Comparison of ENCODE assay signal across 8 cellular contexts in the genomic region with DNA sequence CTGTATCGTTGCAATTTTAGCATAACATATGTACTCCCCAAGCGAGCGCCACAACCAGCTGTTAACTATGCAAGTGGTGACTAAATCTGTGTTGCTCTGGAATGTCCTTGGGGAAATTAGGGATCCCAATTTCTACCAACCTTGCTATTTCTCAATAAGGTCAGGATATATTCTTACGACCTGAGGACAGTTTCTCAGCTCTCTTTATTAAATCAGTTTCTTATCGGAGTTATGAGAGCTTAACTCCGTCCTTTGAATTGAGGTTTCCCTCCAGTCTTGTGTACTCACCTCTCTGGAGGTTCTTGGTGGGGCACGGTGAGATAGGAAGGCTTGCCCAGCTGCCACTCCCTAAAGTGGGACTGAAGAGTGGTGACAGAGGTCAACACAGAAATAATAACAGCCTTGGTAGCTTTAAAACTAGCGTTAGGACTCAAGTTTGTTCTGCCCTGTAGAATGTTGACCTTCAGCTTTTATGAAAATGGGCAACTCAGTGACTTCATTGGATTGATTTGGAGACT. TPM values are rescaled to one million over a fixed set of nuclear protein-coding genes. Genes with fewer than 3 reads are reported as not detected.
A peak's percentile ranks its signal among the peaks of the same experiment; 100 is the strongest.
DNase-seq lines count a peak whose midpoint lies in the region; ATAC-seq, FAIRE-seq and TF ChIP-seq lines count a peak whose summit lies in the region.

No MANE protein-coding gene starts in this region.

- H3K4me1 ChIP-seq in keratinocyte (ENCODE audit: control insufficient read depth, extremely low read depth, insufficient read depth, low read length), result peaks cover 18% of the 10 kb centered on the region
- H3K4me1 ChIP-seq in suprapubic skin, result peaks cover 30% of the 10 kb centered on the region

- H3K27ac Mint-ChIP-seq in activated CD4-positive, alpha-beta T cell treated with anti-CD3 and anti-CD28 coated beads, Interleukin-2, amount 10 ng/mL, durations not matched to agents 24 days and 14 days, result peak overlapping the region; percentile 92
- peak overlapping the region; percentile 100 for H3K27ac Mint-ChIP-seq in activated T-helper 17 cell treated with anti-CD3 and anti-CD28 coated beads, Interleukin-2, amount 50 U/mL, for 72 hours

- no peak overlapping the region for H2AFZ ChIP-seq in keratinocyte (ENCODE audit: control insufficient read depth, low read length)

- 11% methylated on average over 8 of the region's 8 CpGs for WGBS in suprapubic skin

- H3K27me3 Mint-ChIP-seq in activated CD4-positive, alpha-beta T cell treated with anti-CD3 and anti-CD28 coated beads, Interleukin-2, amount 10 ng/mL, durations not matched to agents 24 days and 14 days, result peaks cover 6% of the 10 kb centered on the region
- H3K27me3 Mint-ChIP-seq in activated T-helper 17 cell treated with anti-CD3 and anti-CD28 coated beads, Interleukin-2, amount 50 U/mL, for 72 hours, result no peaks in the 10 kb centered on the region

- H3K36me3 Mint-ChIP-seq in activated CD4-positive, alpha-beta T cell treated with anti-CD3 and anti-CD28 coated beads, Interleukin-2, amount 10 ng/mL, durations not matched to agents 24 days and 14 days (ENCODE audit: low read depth), result peaks cover 67% of the 10 kb centered on the region
- peaks cover 95% of the 10 kb centered on the region for H3K36me3 Mint-ChIP-seq in activated T-helper 17 cell treated with anti-CD3 and anti-CD28 coated beads, Interleukin-2, amount 50 U/mL, for 72 hours (ENCODE audit: low read depth)

- ATAC-seq in activated T-helper 17 cell treated with anti-CD3 and anti-CD28 coated beads, Interleukin-2, amount 50 U/mL, for 72 hours (replicated peaks), result no peak
- ATAC-seq in HG02759 (IDR thresholded peaks at IDR 0.05; ENCODE audit: unreplicated experiment), result no peak

- no peak for FAIRE-seq in keratinocyte (lab: Jason Lieb, UNC)

- dilution Hi-C loops in keratinocyte (cut with MboI; ENCODE audit: extremely low pct_ligation_motif_present, low sequenced_read_pairs), result no loop called here

- H3K9ac ChIP-seq in keratinocyte (ENCODE audit: control insufficient read depth, extremely low read depth, insufficient read depth, low read length), result peak overlapping the region; percentile 98

- H3K4me3 ChIP-seq in keratinocyte (ENCODE audit: control insufficient read depth in 2 of 3, extremely low read depth in 1 of 3, insufficient read depth in 2 of 3, low read depth in 1 of 3, low read length in 3 of 3) (peak overlapping the region; percentile 63 to 75 (median 75)), suprapubic skin (peak overlapping the region; percentile 90)

- peak; percentile 69 for DNase-seq in activated CD4-positive, alpha-beta T cell treated with anti-CD3 and anti-CD28 coated beads, Interleukin-2, amount 10 ng/mL, durations not matched to agents 24 days and 14 days
- no peak for DNase-seq in activated CD4-positive, alpha-beta T cell treated with anti-CD3 and anti-CD28 coated beads for 4 hours
- DNase-seq in keratinocyte (ENCODE audit: low read depth, low spot score) (no peak), suprapubic skin (ENCODE audit: low spot score in 2 of 2) (no peak), AG08396 (ENCODE audit: low spot score) (no peak)
- DNase-seq in stimulated activated CD4-positive, alpha-beta T cell treated with anti-CD3 and anti-CD28 coated beads, Interleukin-4, amount 100 ng/mL, for 24 hours, result no peak

- peak overlapping the region; percentile 94 for H3K4me2 ChIP-seq in keratinocyte (ENCODE audit: control insufficient read depth, extremely low read depth, insufficient read depth, low read depth, low read length)

- H3K27ac ChIP-seq in keratinocyte (ENCODE audit: control insufficient read depth, insufficient read depth, low read length) (peak overlapping the region; percentile 97), suprapubic skin (peak overlapping the region; percentile 98)

- H3K36me3 ChIP-seq in keratinocyte (ENCODE audit: control insufficient read depth in 2 of 2, extremely low read depth in 1 of 2, insufficient read depth in 2 of 2, low read length in 2 of 2), result peaks cover 16 to 32% of the 10 kb centered on the region in 2 experiments
- peaks cover 49% of the 10 kb centered on the region for H3K36me3 ChIP-seq in suprapubic skin

- no peak for TF ChIP-seq EP300 in suprapubic skin (IDR thresholded peaks at IDR 0.05)

- peaks cover 3% of the 10 kb centered on the region for H4K20me1 ChIP-seq in keratinocyte (ENCODE audit: control insufficient read depth, extremely low read depth, insufficient read depth, low read length)

- TF ChIP-seq CTCF in keratinocyte (optimal IDR thresholded peaks at IDR 0.05 in 1 of 3, IDR thresholded peaks at IDR 0.05 in 1 of 3, conservative IDR thresholded peaks at IDR 0.05 in 1 of 3; ENCODE audit: extremely low read depth in 1 of 3, insufficient read depth in 2 of 3, low read length in 3 of 3) (no peak), suprapubic skin (IDR thresholded peaks at IDR 0.05) (no peak)

- H3K9me3 ChIP-seq in keratinocyte (ENCODE audit: control insufficient read depth, low read depth, low read length) (no peaks in the 10 kb centered on the region), suprapubic skin (no peaks in the 10 kb centered on the region)

- H3K27me3 ChIP-seq in keratinocyte (ENCODE audit: control insufficient read depth, extremely low read depth, insufficient read depth, low read length), result no peaks in the 10 kb centered on the region
- no peaks in the 10 kb centered on the region for H3K27me3 ChIP-seq in suprapubic skin

- H3K4me3 Mint-ChIP-seq in activated CD4-positive, alpha-beta T cell treated with anti-CD3 and anti-CD28 coated beads, Interleukin-2, amount 10 ng/mL, durations not matched to agents 24 days and 14 days, result peak overlapping the region; percentile 90
- peak overlapping the region; percentile 94 for H3K4me3 Mint-ChIP-seq in activated T-helper 17 cell treated with anti-CD3 and anti-CD28 coated beads, Interleukin-2, amount 50 U/mL, for 72 hours

- peaks cover 3% of the 10 kb centered on the region for H3K9me1 ChIP-seq in keratinocyte (ENCODE audit: control insufficient read depth, extremely low read depth, insufficient read depth, low read length)

- H3K9me3 Mint-ChIP-seq in activated CD4-positive, alpha-beta T cell treated with anti-CD3 and anti-CD28 coated beads, Interleukin-2, amount 10 ng/mL, durations not matched to agents 24 days and 14 days, result no peaks in the 10 kb centered on the region
- no peaks in the 10 kb centered on the region for H3K9me3 Mint-ChIP-seq in activated T-helper 17 cell treated with anti-CD3 and anti-CD28 coated beads, Interleukin-2, amount 50 U/mL, for 72 hours

- intact Hi-C loops in activated CD4-positive, alpha-beta T cell treated with anti-CD3 and anti-CD28 coated beads, Interleukin-2, amount 10 ng/mL, durations not matched to agents 24 days and 14 days (cut with micrococcal nuclease), result loop anchor here (5.0 to 10.0 kb wide), 3 partner anchors 194 to 554 kb away; partner anchors contain the start of genes CCHCR1, POLR1H, PPP1R11 and TCF19

- peaks cover 33% of the 10 kb centered on the region for H3K4me1 Mint-ChIP-seq in activated CD4-positive, alpha-beta T cell treated with anti-CD3 and anti-CD28 coated beads, Interleukin-2, amount 10 ng/mL, durations not matched to agents 24 days and 14 days
- peaks cover 12% of the 10 kb centered on the region for H3K4me1 Mint-ChIP-seq in activated T-helper 17 cell treated with anti-CD3 and anti-CD28 coated beads, Interleukin-2, amount 50 U/mL, for 72 hours

- H3K79me2 ChIP-seq in keratinocyte (ENCODE audit: control insufficient read depth, insufficient read depth, low read length), result peaks cover 34% of the 10 kb centered on the region

- no peak for TF ChIP-seq POLR2A in suprapubic skin (IDR thresholded peaks at IDR 0.05)

RNA-seq across cellular contexts. Expression of gene MRPS18B, which starts 0.7 kb away (rescaled TPM):
- 79.4 and 83.6 TPM in 2 replicates for total RNA-seq in activated CD4-positive, alpha-beta T cell treated with anti-CD3 and anti-CD28 coated beads, Interleukin-2, amount 10 ng/mL, durations not matched to agents 24 days and 14 days
- 10 to 100 TPM; 64.6 to 78.5 TPM for total RNA-seq in activated T-helper 17 cell treated with anti-CD3 and anti-CD28 coated beads, Interleukin-2, amount 50 U/mL, for 72 hours
- polyA plus RNA-seq in keratinocyte, result 55.0 to 74.6 TPM (median 59.8 TPM) in 3 replicates
- 35.4 TPM for polyA plus RNA-seq in keratinocyte (2011; ENCODE audit: low read depth)
- polyA plus RNA-seq in keratinocyte (2011; cell fraction: cytosol; rRNA removed), result 53.6 and 56.9 TPM in 2 replicates
- polyA plus RNA-seq in keratinocyte (2011; cell fraction: nucleus; rRNA removed), result 48.9 and 52.9 TPM in 2 replicates
- polyA plus RNA-seq in keratinocyte (2012; ENCODE audit: low replicate concordance), result 44.2 and 47.0 TPM in 2 replicates
- 37.1 to 54.6 TPM (median 42.7 TPM) in 3 replicates for polyA minus RNA-seq in keratinocyte
- polyA minus RNA-seq in keratinocyte (2011; cell fraction: cytosol; rRNA and poly(A)+ RNA removed), result 23.8 TPM
- 18.6 and 29.6 TPM in 2 replicates for polyA minus RNA-seq in keratinocyte (2011; cell fraction: nucleus; rRNA and poly(A)+ RNA removed)
- total RNA-seq in suprapubic skin, result 10 to 100 TPM; 48.1 to 85.7 (median 62.4) TPM

RNA-seq across cellular contexts. Expression of gene PPP1R10, which starts 1.3 kb away (rescaled TPM):
- 106 and 107 TPM in 2 replicates for total RNA-seq in activated CD4-positive, alpha-beta T cell treated with anti-CD3 and anti-CD28 coated beads, Interleukin-2, amount 10 ng/mL, durations not matched to agents 24 days and 14 days
- total RNA-seq in activated T-helper 17 cell treated with anti-CD3 and anti-CD28 coated beads, Interleukin-2, amount 50 U/mL, for 72 hours, result 100 to 1,000 TPM in 1 of 2 donors, 10 to 100 TPM in 1; 85.9 to 101 TPM
- 25.3 to 36.6 TPM (median 30.0 TPM) in 3 replicates for polyA plus RNA-seq in keratinocyte
- 40.6 TPM for polyA plus RNA-seq in keratinocyte (2011; ENCODE audit: low read depth)
- polyA plus RNA-seq in keratinocyte (2011; cell fraction: cytosol; rRNA removed), result 13.9 and 24.0 TPM in 2 replicates
- 104 and 135 TPM in 2 replicates for polyA plus RNA-seq in keratinocyte (2011; cell fraction: nucleus; rRNA removed)
- polyA plus RNA-seq in keratinocyte (2012; ENCODE audit: low replicate concordance), result 25.5 and 44.1 TPM in 2 replicates
- 43.2 to 78.2 TPM (median 76.0 TPM) in 3 replicates for polyA minus RNA-seq in keratinocyte
- 21.7 TPM for polyA minus RNA-seq in keratinocyte (2011; cell fraction: cytosol; rRNA and poly(A)+ RNA removed)
- polyA minus RNA-seq in keratinocyte (2011; cell fraction: nucleus; rRNA and poly(A)+ RNA removed), result 79.1 and 175 TPM in 2 replicates
- total RNA-seq in suprapubic skin, result 10 to 100 TPM; 27.2 to 68.2 (median 46.7) TPM

RNA-seq across cellular contexts. Expression of gene ATAT1, which starts 8.3 kb away (rescaled TPM):
- total RNA-seq in activated CD4-positive, alpha-beta T cell treated with anti-CD3 and anti-CD28 coated beads, Interleukin-2, amount 10 ng/mL, durations not matched to agents 24 days and 14 days, result 11.4 and 14.4 TPM in 2 replicates
- total RNA-seq in activated T-helper 17 cell treated with anti-CD3 and anti-CD28 coated beads, Interleukin-2, amount 50 U/mL, for 72 hours, result 10 to 100 TPM; 12.3 to 20.9 TPM
- polyA plus RNA-seq in keratinocyte, result 3.8 to 6.0 TPM (median 5.4 TPM) in 3 replicates
- polyA plus RNA-seq in keratinocyte (2011; ENCODE audit: low read depth), result 5.3 TPM
- 2.9 and 3.8 TPM in 2 replicates for polyA plus RNA-seq in keratinocyte (2011; cell fraction: cytosol; rRNA removed)
- polyA plus RNA-seq in keratinocyte (2011; cell fraction: nucleus; rRNA removed), result 28.7 TPM in 2 replicates
- polyA plus RNA-seq in keratinocyte (2012; ENCODE audit: low replicate concordance), result 4.8 and 5.3 TPM in 2 replicates
- polyA minus RNA-seq in keratinocyte, result 1.4 to 5.8 TPM (median 5.5 TPM) in 3 replicates
- 1.3 TPM for polyA minus RNA-seq in keratinocyte (2011; cell fraction: cytosol; rRNA and poly(A)+ RNA removed)
- 3.7 and 5.4 TPM in 2 replicates for polyA minus RNA-seq in keratinocyte (2011; cell fraction: nucleus; rRNA and poly(A)+ RNA removed)
- total RNA-seq in suprapubic skin, result 10 to 100 TPM in 1 of 4 donors, 1 to 10 TPM in 3; 4.7 to 24.0 (median 7.9) TPM

RNA-seq across cellular contexts. Expression of gene C6orf136, which starts 28.6 kb away (rescaled TPM):
- 28.9 and 39.4 TPM in 2 replicates for total RNA-seq in activated CD4-positive, alpha-beta T cell treated with anti-CD3 and anti-CD28 coated beads, Interleukin-2, amount 10 ng/mL, durations not matched to agents 24 days and 14 days
- 10 to 100 TPM; 24.8 to 36.7 TPM for total RNA-seq in activated T-helper 17 cell treated with anti-CD3 and anti-CD28 coated beads, Interleukin-2, amount 50 U/mL, for 72 hours
- polyA plus RNA-seq in keratinocyte, result 6.7 to 8.7 TPM (median 7.8 TPM) in 3 replicates
- polyA plus RNA-seq in keratinocyte (2011; ENCODE audit: low read depth), result 20.8 TPM
- polyA plus RNA-seq in keratinocyte (2011; cell fraction: cytosol; rRNA removed), result 8.2 and 8.4 TPM in 2 replicates
- 16.8 and 19.2 TPM in 2 replicates for polyA plus RNA-seq in keratinocyte (2011; cell fraction: nucleus; rRNA removed)
- polyA plus RNA-seq in keratinocyte (2012; ENCODE audit: low replicate concordance), result 11.1 and 21.4 TPM in 2 replicates
- 12.0 to 16.0 TPM (median 13.8 TPM) in 3 replicates for polyA minus RNA-seq in keratinocyte
- 5.6 TPM for polyA minus RNA-seq in keratinocyte (2011; cell fraction: cytosol; rRNA and poly(A)+ RNA removed)
- polyA minus RNA-seq in keratinocyte (2011; cell fraction: nucleus; rRNA and poly(A)+ RNA removed), result 2.3 and 3.5 TPM in 2 replicates
- total RNA-seq in suprapubic skin, result 10 to 100 TPM in 3 of 4 donors, 1 to 10 TPM in 1; 10.0 to 31.3 (median 15.5) TPM

RNA-seq across cellular contexts. Expression of gene ABCF1, which starts 47.1 kb away (rescaled TPM):
- 123 and 125 TPM in 2 replicates for total RNA-seq in activated CD4-positive, alpha-beta T cell treated with anti-CD3 and anti-CD28 coated beads, Interleukin-2, amount 10 ng/mL, durations not matched to agents 24 days and 14 days
- 10 to 100 TPM; 65.0 to 98.2 TPM for total RNA-seq in activated T-helper 17 cell treated with anti-CD3 and anti-CD28 coated beads, Interleukin-2, amount 50 U/mL, for 72 hours
- 22.6 to 67.1 TPM (median 30.0 TPM) in 3 replicates for polyA plus RNA-seq in keratinocyte
- polyA plus RNA-seq in keratinocyte (2011; ENCODE audit: low read depth), result 76.5 TPM
- polyA plus RNA-seq in keratinocyte (2011; cell fraction: cytosol; rRNA removed), result 33.9 and 38.8 TPM in 2 replicates
- 64.3 and 73.5 TPM in 2 replicates for polyA plus RNA-seq in keratinocyte (2011; cell fraction: nucleus; rRNA removed)
- 47.7 and 85.8 TPM in 2 replicates for polyA plus RNA-seq in keratinocyte (2012; ENCODE audit: low replicate concordance)
- polyA minus RNA-seq in keratinocyte, result 49.7 to 96.2 TPM (median 62.8 TPM) in 3 replicates
- 42.6 TPM for polyA minus RNA-seq in keratinocyte (2011; cell fraction: cytosol; rRNA and poly(A)+ RNA removed)
- polyA minus RNA-seq in keratinocyte (2011; cell fraction: nucleus; rRNA and poly(A)+ RNA removed), result 31.0 and 46.8 TPM in 2 replicates
- 10 to 100 TPM; 41.7 to 46.4 (median 45.0) TPM for total RNA-seq in suprapubic skin
